In genomic region chr1:202615501-202616354, GRCh38 we compare ENCODE assay signal across 8 cellular contexts.
DNase-seq lines count a peak whose midpoint lies in the region; ATAC-seq, FAIRE-seq and TF ChIP-seq lines count a peak whose summit lies in the region.

No MANE protein-coding gene starts in this region.

- H3K79me2 ChIP-seq in GM23248 (ENCODE audit: insufficient read depth) (no peaks in the 10 kb centered on the region), Loucy (ENCODE audit: insufficient read depth, low read length) (no peaks in the 10 kb centered on the region)

- H3K4me1 Mint-ChIP-seq in brain (peaks cover 49% of the 10 kb centered on the region), natural killer cell (peaks cover 34 to 45% of the 10 kb centered on the region in 2 donors)
- peaks cover 13% of the 10 kb centered on the region for H3K4me1 Mint-ChIP-seq in activated naive CD4-positive, alpha-beta T cell treated with anti-CD3 and anti-CD28 coated beads for 36 hours (ENCODE audit: low read depth)

- no peaks in the 10 kb centered on the region for H3K36me3 ChIP-seq in GM23248 (ENCODE audit: low read depth)
- no peaks in the 10 kb centered on the region for H3K36me3 ChIP-seq in Loucy (ENCODE audit: insufficient read depth, low read length)

- DNase-seq in GM12892 (ENCODE audit: insufficient read length) (peak; percentile 56), GM23248 (peak; percentile 43), natural killer cell (no peak), LoVo (ENCODE audit: low spot score) (no peak)
- DNase-seq in activated CD8-positive, alpha-beta memory T cell treated with anti-CD3 and anti-CD28 coated beads, Interleukin-2, amount 50 U/mL, for 4 hours = no peak
- no peak for DNase-seq in activated naive CD4-positive, alpha-beta T cell treated with anti-CD3 and anti-CD28 coated beads for 36 hours

- intact Hi-C loops in natural killer cell (cut with micrococcal nuclease) = no loop called here
- intact Hi-C loops in activated naive CD4-positive, alpha-beta T cell treated with anti-CD3 and anti-CD28 coated beads for 36 hours (cut with micrococcal nuclease) = no loop called here

- peak overlapping the region; percentile 5 to 65 (median 58) for H3K27ac Mint-ChIP-seq in brain
- peak overlapping the region; percentile 17 to 72 for H3K27ac Mint-ChIP-seq in natural killer cell
- H3K27ac Mint-ChIP-seq in activated naive CD4-positive, alpha-beta T cell treated with anti-CD3 and anti-CD28 coated beads for 36 hours = no peak overlapping the region

- H3K9me3 Mint-ChIP-seq in brain = peaks cover 0 to 11% (median 0%) of the 10 kb centered on the region in 5 experiments
- no peaks in the 10 kb centered on the region for H3K9me3 Mint-ChIP-seq in natural killer cell
- no peaks in the 10 kb centered on the region for H3K9me3 Mint-ChIP-seq in activated naive CD4-positive, alpha-beta T cell treated with anti-CD3 and anti-CD28 coated beads for 36 hours

- H3K9me2 ChIP-seq in GM23248 (ENCODE audit: insufficient read depth) = no peaks in the 10 kb centered on the region
- H3K9me2 ChIP-seq in Loucy (replicated peaks; ENCODE audit: low read depth, low read length) = no peaks in the 10 kb centered on the region

- FAIRE-seq in GM12892 (lab: Jason Lieb, UNC) = peak; percentile 82

- no peak overlapping the region for H3K27ac ChIP-seq in GM23248

- H3K4me3 Mint-ChIP-seq in brain (peak overlapping the region in 1 of 5 experiments; percentile 25), natural killer cell (peak overlapping the region; percentile 68)
- H3K4me3 Mint-ChIP-seq in activated naive CD4-positive, alpha-beta T cell treated with anti-CD3 and anti-CD28 coated beads for 36 hours = no peak overlapping the region

- ATAC-seq in natural killer cell = peak in 2 of 3 donors; percentile 61 to 65

- H3K9me3 ChIP-seq in GM23248 (ENCODE audit: low read depth) (no peaks in the 10 kb centered on the region), Loucy (ENCODE audit: insufficient read depth, low read depth, low read length) (no peaks in the 10 kb centered on the region)

- H3K27me3 Mint-ChIP-seq in brain (no peaks in the 10 kb centered on the region), natural killer cell (ENCODE audit: low read depth in 2 of 2) (peaks cover 23 to 38% of the 10 kb centered on the region in 2 donors)
- H3K27me3 Mint-ChIP-seq in activated naive CD4-positive, alpha-beta T cell treated with anti-CD3 and anti-CD28 coated beads for 36 hours (ENCODE audit: low read depth) = peaks cover 19% of the 10 kb centered on the region

- no peaks in the 10 kb centered on the region for H3F3A ChIP-seq in GM23248 (ENCODE audit: insufficient read depth)
- H3F3A ChIP-seq in Loucy (ENCODE audit: low read depth) = no peaks in the 10 kb centered on the region

- TF ChIP-seq POLR2A in GM12892 (IDR thresholded peaks at IDR 0.05; ENCODE audit: low read depth, low read length) = no peak

- no peak overlapping the region for H3K9ac ChIP-seq in GM23248
- H3K9ac ChIP-seq in Loucy (ENCODE audit: low read depth, low read length, poor library complexity, severe bottlenecking) = peak overlapping the region; percentile 14

- TF ChIP-seq CTCF in Loucy (conservative IDR thresholded peaks at IDR 0.05; ENCODE audit: low read length) = no peak
- no peak for TF ChIP-seq CTCF in brain (conservative IDR thresholded peaks at IDR 0.05)
- no peak for TF ChIP-seq CTCF in natural killer cell (IDR thresholded peaks at IDR 0.05)

- H3K4me2 ChIP-seq in GM23248 (ENCODE audit: unreplicated experiment) (peak overlapping the region; percentile 38), Loucy (ENCODE audit: low read depth, low read length, poor library complexity, severe bottlenecking) (peak overlapping the region; percentile 29)

- peaks cover 29% of the 10 kb centered on the region for H3K4me1 ChIP-seq in GM23248 (ENCODE audit: insufficient read depth)
- H3K4me1 ChIP-seq in Loucy (ENCODE audit: insufficient read depth, low read length, poor library complexity, severe bottlenecking) = peaks cover 17% of the 10 kb centered on the region

- no peaks in the 10 kb centered on the region for H4K20me1 ChIP-seq in GM23248 (ENCODE audit: insufficient read depth)
- H4K20me1 ChIP-seq in Loucy (ENCODE audit: insufficient read depth, low read length, poor library complexity, severe bottlenecking) = no peaks in the 10 kb centered on the region

- H3K4me3 ChIP-seq in GM23248 (no peak overlapping the region), Loucy (ENCODE audit: low read length, poor library complexity, severe bottlenecking) (no peak overlapping the region)

- H3K27me3 ChIP-seq in GM23248 (replicated peaks; ENCODE audit: insufficient read depth) (no peaks in the 10 kb centered on the region), Loucy (ENCODE audit: insufficient read depth, low read length, poor library complexity, severe bottlenecking) (no peaks in the 10 kb centered on the region)

- H2AFZ ChIP-seq in GM23248 = no peak overlapping the region
- no peak overlapping the region for H2AFZ ChIP-seq in Loucy (ENCODE audit: low read length)

- WGBS in GM23248 (ENCODE audit: low coverage in 1 of 2, low lambda C conversion rate in 2 of 2, missing lambda C conversion rate in 2 of 2), 2 experiments = 65 to 66% methylated on average over 11 of the region's 11 CpGs

- CTCF ChIA-PET in activated naive CD4-positive, alpha-beta T cell treated with anti-CD3 and anti-CD28 coated beads for 36 hours (lab: Charles Lee) = interaction anchor here (1.4 kb wide), 1 partner anchor 151 kb away, joined by 4 read pairs; no protein-coding TSS in a partner anchor

- peaks cover 13% of the 10 kb centered on the region for H3K36me3 Mint-ChIP-seq in brain
- H3K36me3 Mint-ChIP-seq in natural killer cell = no peaks in the 10 kb centered on the region
- no peaks in the 10 kb centered on the region for H3K36me3 Mint-ChIP-seq in activated naive CD4-positive, alpha-beta T cell treated with anti-CD3 and anti-CD28 coated beads for 36 hours (ENCODE audit: low read depth)

- in situ Hi-C loops in GM23248 (cut with MboI) = no loop called here

Comparison
In these comparisons a context has a peak if more than half of its experiments do, and no peak if none do; other contexts are left out.
1. DNase-seq: peak in GM12892 (single experiment) and GM23248 (single experiment); none in natural killer cell (single experiment), activated CD8-positive, alpha-beta memory T cell treated with anti-CD3 and anti-CD28 coated beads, Interleukin-2, amount 50 U/mL, for 4 hours (single experiment), LoVo (single experiment) and activated naive CD4-positive, alpha-beta T cell treated with anti-CD3 and anti-CD28 coated beads for 36 hours (single experiment).